ENCODE assay signal across 23 cellular contexts in the genomic region with DNA sequence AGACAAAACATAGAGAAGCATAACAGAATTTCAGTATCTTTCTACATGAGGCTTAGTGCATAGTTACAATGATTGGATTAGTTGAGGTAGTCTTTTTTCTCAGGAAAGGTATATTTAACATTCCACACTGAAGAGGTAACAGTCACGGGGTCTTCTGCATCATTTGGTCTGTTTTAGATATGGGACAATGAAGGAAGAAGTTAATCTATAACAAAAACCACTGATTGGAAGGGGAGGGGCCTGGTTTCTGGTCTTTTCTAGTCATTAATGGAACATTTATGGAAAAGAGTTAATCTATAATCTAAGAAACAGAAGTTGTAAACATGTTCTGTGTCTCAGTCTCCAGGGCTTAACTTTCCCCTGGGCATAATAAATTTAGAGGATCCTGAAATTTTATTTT.
"Had no signal": no experiment of that assay in that cellular context is flagged by ENCODE, and none has a peak within 500 bp of the region (broad histone marks: within the 10 kb centered on the region; RNA-seq: fewer than 3 reads in every experiment).

No MANE protein-coding gene starts in this region.

- ATAC-seq: Panc1, PC-3 had no signal

- DNase-seq: IMR-90, Karpas-422, KG1, MG63, NCI-H1092, NCI-H1105 treated with DMSO at 0.1 percent for 48 hours, NCI-H1417 treated with DMSO at 0.1 percent for 48 hours, NCI-H146, NCI-H1694 treated with DMSO at 0.1 percent for 48 hours, NCI-H1930, NCI-H2081, NCI-H2107, NCI-H2227 treated with DMSO at 0.1 percent for 48 hours, NCI-H510A, NCI-H524 treated with DMSO at 0.1 percent for 48 hours, NCI-H69, NCI-H774, PC-3, SHP77, SK-N-SH had no signal

- H3K4me3 ChIP-seq: MG63 had no signal

- H3K27ac ChIP-seq: HL-60, RWPE1 had no signal

- H3K36me3 ChIP-seq: MG63 had no signal

- H3K9me3 ChIP-seq: MG63, SK-N-SH had no signal

- H3K27me3 ChIP-seq: MG63 had no signal
